In genomic region chr1:22786719-22787489, GRCh38 we compare ENCODE assay signal across 16 cellular contexts.
DNase-seq lines count a peak whose midpoint lies in the region; ATAC-seq, FAIRE-seq and TF ChIP-seq lines count a peak whose summit lies in the region.
"Had no signal": no experiment of that assay in that cellular context is flagged by ENCODE, and none has a peak within 500 bp of the region (broad histone marks: within the 10 kb centered on the region; RNA-seq: fewer than 3 reads in every experiment).

No MANE protein-coding gene starts in this region.

- H4K91ac ChIP-seq in H1 (replicated peaks; ENCODE audit: insufficient read length, low read length) = no peak overlapping the region

- H3K14ac ChIP-seq in H1 (ENCODE audit: insufficient read length) = no peak overlapping the region

- H2BK5ac ChIP-seq in H1 (ENCODE audit: low read depth, low read length) = no peak overlapping the region

- TF ChIP-seq CTCF in H1 (IDR thresholded peaks at IDR 0.05; ENCODE audit: control extremely low read depth in 1 of 3, insufficient read depth in 1 of 3, low read depth in 1 of 3, low read length in 3 of 3) (no peak), nephron progenitor cell (IDR thresholded peaks at IDR 0.05) (no peak)

- TF ChIP-seq POLR2A in H1 (IDR thresholded peaks at IDR 0.05; ENCODE audit: control extremely low read depth in 1 of 2, low read depth in 2 of 2, low read length in 2 of 2) = no peak

- H3K27ac Mint-ChIP-seq in nephron progenitor cell = peak overlapping the region; percentile 16
- no peak overlapping the region for H3K27ac Mint-ChIP-seq in natural killer cell treated with Interleukin-12 subunit alpha and Interleukin-12 subunit beta and Interleukin-15 and Interleukin-18, amount 100 ng/mL, for 72 hours
- H3K27ac Mint-ChIP-seq: CD4-positive, CD25-positive, alpha-beta regulatory T cell had no signal

- H3K4me2 ChIP-seq in H1 (ENCODE audit: insufficient read depth in 1 of 2, low read depth in 2 of 2, low read length in 2 of 2) = no peak overlapping the region
- H3K4me2 ChIP-seq: BLaER1 had no signal

- no peak for FAIRE-seq in H1 (lab: Jason Lieb, UNC)
- FAIRE-seq: HepG2, HTR-8/SVneo had no signal

- no peak overlapping the region for H2AK5ac ChIP-seq in H1 (ENCODE audit: low read depth, low read length)

- POLR2A ChIA-PET in H1 (lab: Charles Lee; ENCODE audit: partially characterized antibody) = interaction anchor here (1.2 kb wide), 1 partner anchor 78 kb away, joined by 3 read pairs; no protein-coding TSS in a partner anchor

- H3K4me1 ChIP-seq in H1 (replicated peaks in 1 of 4; ENCODE audit: control insufficient read depth in 3 of 4, insufficient read depth in 4 of 4, low read length in 3 of 4) = peaks cover 0 to 11% (median 4%) of the 10 kb centered on the region in 4 experiments; a peak in 2 of 7 replicates

- H3K9ac ChIP-seq in H1 (replicated peaks in 1 of 4; ENCODE audit: extremely low read depth in 1 of 4, low read depth in 3 of 4, low read length in 3 of 4) = no peak overlapping the region
- H3K9ac ChIP-seq: BLaER1 had no signal

- no peak overlapping the region for H3K4me3 Mint-ChIP-seq in nephron progenitor cell
- no peak overlapping the region for H3K4me3 Mint-ChIP-seq in natural killer cell treated with Interleukin-12 subunit alpha and Interleukin-12 subunit beta and Interleukin-15 and Interleukin-18, amount 100 ng/mL, for 72 hours
- H3K4me3 Mint-ChIP-seq: CD4-positive, CD25-positive, alpha-beta regulatory T cell had no signal

- no peaks in the 10 kb centered on the region for H3K36me3 Mint-ChIP-seq in nephron progenitor cell (ENCODE audit: low read depth)
- H3K36me3 Mint-ChIP-seq in natural killer cell treated with Interleukin-12 subunit alpha and Interleukin-12 subunit beta and Interleukin-15 and Interleukin-18, amount 100 ng/mL, for 72 hours = no peaks in the 10 kb centered on the region
- H3K36me3 Mint-ChIP-seq: CD4-positive, CD25-positive, alpha-beta regulatory T cell had no signal

- no peaks in the 10 kb centered on the region for H3K9me3 ChIP-seq in H1 (ENCODE audit: insufficient read depth in 2 of 2, low read depth in 1 of 2, low read length in 1 of 2)
- H3K9me3 ChIP-seq: BLaER1 had no signal

- no peak overlapping the region for H3K4ac ChIP-seq in H1 (replicated peaks; ENCODE audit: insufficient read length, low read depth, low read length)

- intact Hi-C loops in Right ventricle myocardium inferior (cut with DNase I) = no loop called here
- intact Hi-C loops in left cardiac atrium (cut with DNase I) = no loop called here

- no peak overlapping the region for H2BK12ac ChIP-seq in H1 (ENCODE audit: low read depth, low read length)

- H3K27me3 Mint-ChIP-seq in nephron progenitor cell (ENCODE audit: low read depth, poor library complexity) = peaks cover 4% of the 10 kb centered on the region
- H3K27me3 Mint-ChIP-seq in natural killer cell treated with Interleukin-12 subunit alpha and Interleukin-12 subunit beta and Interleukin-15 and Interleukin-18, amount 100 ng/mL, for 72 hours = peaks cover 0 to 11% of the 10 kb centered on the region in 2 donors
- H3K27me3 Mint-ChIP-seq: CD4-positive, CD25-positive, alpha-beta regulatory T cell had no signal

- no peak overlapping the region for H2BK120ac ChIP-seq in H1 (replicated peaks; ENCODE audit: low read depth, low read length)

- H3K23me2 ChIP-seq in H1 (ENCODE audit: low read depth, low read length) = no peaks in the 10 kb centered on the region; the same call in 1 of the 2 replicates

- 77% methylated on average over 4 of the region's 4 CpGs; no CpG with 5 or more reads in 1 of the 2 experiments for WGBS in H1 (ENCODE audit: extremely low coverage in 1 of 2, insufficient coverage in 1 of 2, insufficient read length in 1 of 2, insufficient replicate concordance in 2 of 2, low coverage in 1 of 2, low lambda C conversion rate in 2 of 2, missing lambda C conversion rate in 1 of 2), 2 experiments

- no peaks in the 10 kb centered on the region for H3K36me3 ChIP-seq in H1 (ENCODE audit: control insufficient read depth in 2 of 4, insufficient read depth in 4 of 4, low read length in 3 of 4)
- H3K36me3 ChIP-seq: BLaER1 had no signal

- peak; percentile 37 for DNase-seq in Right ventricle myocardium inferior (ENCODE audit: missing footprints)
- DNase-seq in left cardiac atrium = no peak
- DNase-seq in H1 (ENCODE audit: low read depth in 1 of 2, low spot score in 2 of 2) = no peak
- no peak for DNase-seq in nephron progenitor cell
- DNase-seq in SIG-M5 treated with dmso at 0.1 percent for 504 hours (lab: John Stamatoyannopoulos, UW; ENCODE audit: unreplicated experiment) = no peak
- DNase-seq in HPDE6-E6E7 (ENCODE audit: extremely low spot score) = no peak
- DNase-seq in natural killer cell treated with Interleukin-12 subunit alpha and Interleukin-12 subunit beta and Interleukin-15 and Interleukin-18, amount 100 ng/mL, for 72 hours (ENCODE audit: low spot score) = no peak
- DNase-seq: CD4-positive, CD25-positive, alpha-beta regulatory T cell; DMS53; GF-D8; HCEC 1CT had no signal

- no peak overlapping the region for H3K23ac ChIP-seq in H1 (ENCODE audit: insufficient read length)

- no peak overlapping the region for H4K5ac ChIP-seq in H1 (ENCODE audit: insufficient read length, low read depth, low read length)

- no peak overlapping the region for H3K27ac ChIP-seq in H1 (ENCODE audit: low read depth, low read length)
- H3K27ac ChIP-seq: 22Rv1, BLaER1 had no signal

- no peak overlapping the region for H3K56ac ChIP-seq in H1 (replicated peaks; ENCODE audit: insufficient read length, low read depth, low read length)

- no peak for TF ChIP-seq RAD21 in H1 (IDR thresholded peaks at IDR 0.05 in 1 of 2, conservative IDR thresholded peaks at IDR 0.05 in 1 of 2; ENCODE audit: low read depth in 2 of 2, low read length in 2 of 2)

- no peaks in the 10 kb centered on the region for H3K79me2 ChIP-seq in H1 (ENCODE audit: control insufficient read depth in 1 of 2, insufficient read depth in 2 of 2, low read length in 2 of 2)

- no peaks in the 10 kb centered on the region for H3K27me3 ChIP-seq in H1 (replicated peaks in 1 of 4; ENCODE audit: control insufficient read depth in 3 of 4, extremely low read depth in 1 of 4, insufficient read depth in 3 of 4, low read length in 3 of 4)
- H3K27me3 ChIP-seq: BLaER1 had no signal

- no peaks in the 10 kb centered on the region for H3K9me3 Mint-ChIP-seq in nephron progenitor cell
- no peaks in the 10 kb centered on the region for H3K9me3 Mint-ChIP-seq in natural killer cell treated with Interleukin-12 subunit alpha and Interleukin-12 subunit beta and Interleukin-15 and Interleukin-18, amount 100 ng/mL, for 72 hours
- H3K9me3 Mint-ChIP-seq: CD4-positive, CD25-positive, alpha-beta regulatory T cell had no signal

- no peak for TF ChIP-seq EP300 in H1 (IDR thresholded peaks at IDR 0.05; ENCODE audit: borderline replicate concordance in 1 of 2, low read depth in 2 of 2, low read length in 2 of 2)

- no peak overlapping the region for H2AFZ ChIP-seq in H1 (ENCODE audit: low read length)

- H3K79me1 ChIP-seq in H1 (ENCODE audit: low read depth, low read length) = no peaks in the 10 kb centered on the region

- H3K18ac ChIP-seq in H1 (ENCODE audit: extremely low read depth, low read length) = no peak overlapping the region

- H2BK15ac ChIP-seq in H1 (ENCODE audit: low read length) = peak overlapping the region; percentile 65; the same call in 1 of the 2 replicates

- H4K20me1 ChIP-seq in H1 (replicated peaks in 1 of 2; ENCODE audit: control insufficient read depth in 1 of 2, insufficient read depth in 2 of 2, low read length in 2 of 2) = no peaks in the 10 kb centered on the region
- H4K20me1 ChIP-seq: BLaER1 had no signal

- H4K8ac ChIP-seq in H1 (ENCODE audit: extremely low read depth, insufficient read depth, low read length) = no peak overlapping the region

- H2BK20ac ChIP-seq in H1 (ENCODE audit: low read length) = 0 out of 2 replicates have a peak overlapping the region, but pooled peaks have one; percentile 13

- no peak overlapping the region for H3K4me3 ChIP-seq in H1 (ENCODE audit: extremely low read depth in 1 of 4, insufficient read depth in 2 of 4, low read depth in 3 of 4, low read length in 4 of 4)
- H3K4me3 ChIP-seq: BLaER1 had no signal

- ATAC-seq in Right ventricle myocardium inferior (no peak), left cardiac atrium (no peak), HG02852 (IDR thresholded peaks at IDR 0.05; ENCODE audit: unreplicated experiment) (no peak)
- ATAC-seq in natural killer cell treated with Interleukin-12 subunit alpha and Interleukin-12 subunit beta and Interleukin-15 and Interleukin-18, amount 100 ng/mL, for 72 hours = no peak
- ATAC-seq: HepG2 had no signal

- CTCF ChIA-PET in H1 (lab: Charles Lee; ENCODE audit: partially characterized antibody) = interaction anchor here (0.8 to 2.8 kb wide), 13 partner anchors 11 to 142 kb away, joined by 3 to 17 read pairs (median 4); no protein-coding TSS in a partner anchor

- H3K4me1 Mint-ChIP-seq in nephron progenitor cell = peaks cover 47% of the 10 kb centered on the region
- H3K4me1 Mint-ChIP-seq in natural killer cell treated with Interleukin-12 subunit alpha and Interleukin-12 subunit beta and Interleukin-15 and Interleukin-18, amount 100 ng/mL, for 72 hours (ENCODE audit: low read depth in 2 of 2) = peaks cover 0 to 4% of the 10 kb centered on the region in 2 donors
- H3K4me1 Mint-ChIP-seq: CD4-positive, CD25-positive, alpha-beta regulatory T cell had no signal

TF ChIP-seq in H1, 55 proteins besides CTCF, POLR2A, EP300 and RAD21 (continues in another document):
- no peak for TF ChIP-seq CEBPB (IDR thresholded peaks at IDR 0.05; ENCODE audit: low read depth, low read length)
- no peak for TF ChIP-seq PHF8 (conservative IDR thresholded peaks at IDR 0.05; ENCODE audit: low read depth, low read length)
- TF ChIP-seq NANOG (IDR thresholded peaks at IDR 0.05; ENCODE audit: insufficient read depth, low read depth, low read length, poor library complexity, severe bottlenecking) = no peak
- no peak for TF ChIP-seq SRF (IDR thresholded peaks at IDR 0.05; ENCODE audit: low read depth, low read length)
- no peak for TF ChIP-seq POLR2AphosphoS5 (IDR thresholded peaks at IDR 0.05; ENCODE audit: low read depth, low read length)
- no peak for TF ChIP-seq KDM4A (IDR thresholded peaks at IDR 0.05; ENCODE audit: low read depth, low read length, severe bottlenecking)
- no peak for TF ChIP-seq TCF12 (IDR thresholded peaks at IDR 0.05; ENCODE audit: low read depth, low read length)
- TF ChIP-seq SP1 (IDR thresholded peaks at IDR 0.05; ENCODE audit: low read depth, low read length) = no peak
- TF ChIP-seq SIX5 (IDR thresholded peaks at IDR 0.05; ENCODE audit: low read depth, low read length) = no peak
- no peak for TF ChIP-seq SAP30 (IDR thresholded peaks at IDR 0.05; ENCODE audit: insufficient read depth, insufficient replicate concordance, low read length)
- no peak for TF ChIP-seq SIN3A (conservative IDR thresholded peaks at IDR 0.05 in 1 of 2, IDR thresholded peaks at IDR 0.05 in 1 of 2; ENCODE audit: low read depth in 1 of 2, low read length in 2 of 2)
- TF ChIP-seq SIRT6 (IDR thresholded peaks at IDR 0.05; ENCODE audit: low read length) = no peak
- no peak for TF ChIP-seq BCL11A (IDR thresholded peaks at IDR 0.05; ENCODE audit: low read depth in 2 of 2, low read length in 2 of 2)
- no peak for TF ChIP-seq CHD1 (IDR thresholded peaks at IDR 0.05; ENCODE audit: low read depth, low read length)
- no peak for TF ChIP-seq RXRA (IDR thresholded peaks at IDR 0.05; ENCODE audit: insufficient read depth, low read depth, low read length)
